21 cellular contexts compared by ENCODE assay signal in genomic region chr3:121626495-121626894, GRCh38. TPM values are rescaled to one million over a fixed set of nuclear protein-coding genes. Genes with fewer than 3 reads are reported as not detected.
A peak's percentile ranks its signal among the peaks of the same experiment; 100 is the strongest.
DNase-seq lines count a peak whose midpoint lies in the region; ATAC-seq and TF ChIP-seq lines count a peak whose summit lies in the region.
"Had no signal": no experiment of that assay in that cellular context is flagged by ENCODE, and none has a peak within 500 bp of the region (broad histone marks: within the 10 kb centered on the region; RNA-seq: fewer than 3 reads in every experiment).

No MANE protein-coding gene starts in this region.

- no peaks in the 10 kb centered on the region for H3K9me3 Mint-ChIP-seq in CD8-positive, alpha-beta T cell
- peaks cover 3% of the 10 kb centered on the region for H3K9me3 Mint-ChIP-seq in activated T-helper 17 cell treated with anti-CD3 and anti-CD28 coated beads, Interleukin-2, amount 50 U/mL, for 72 hours
- H3K9me3 Mint-ChIP-seq: CD4-positive, alpha-beta memory T cell; HFFc6 had no signal

- no peak overlapping the region for H3K27ac ChIP-seq in CD8-positive, alpha-beta T cell (ENCODE audit: low read depth, low read length)
- H3K27ac ChIP-seq in gastrocnemius medialis, result peak overlapping the region; percentile 11 to 75 (median 46)
- H3K27ac ChIP-seq: BLaER1, C4-2B, GM23248 had no signal

- no peak overlapping the region for H3K4me3 Mint-ChIP-seq in CD8-positive, alpha-beta T cell
- no peak overlapping the region for H3K4me3 Mint-ChIP-seq in activated T-helper 17 cell treated with anti-CD3 and anti-CD28 coated beads, Interleukin-2, amount 50 U/mL, for 72 hours
- H3K4me3 Mint-ChIP-seq: B cell; CD4-positive, alpha-beta memory T cell; HFFc6 had no signal

- no peak for ATAC-seq in CD8-positive, alpha-beta T cell
- ATAC-seq in activated T-helper 17 cell treated with anti-CD3 and anti-CD28 coated beads, Interleukin-2, amount 50 U/mL, for 72 hours (replicated peaks), result no peak
- ATAC-seq in gastrocnemius medialis, result no peak
- no peak for ATAC-seq in stimulated activated naive CD8-positive, alpha-beta T cell treated with anti-CD3 and anti-CD28 coated beads, Interleukin-15, Interleukin-2, amounts not matched to agents 100 U/mL and 50 U/mL, for 24 hours

- peak overlapping the region; percentile 5 for H3K27ac Mint-ChIP-seq in CD8-positive, alpha-beta T cell
- peak overlapping the region; percentile 44 for H3K27ac Mint-ChIP-seq in activated T-helper 17 cell treated with anti-CD3 and anti-CD28 coated beads, Interleukin-2, amount 50 U/mL, for 72 hours
- H3K27ac Mint-ChIP-seq: B cell, HFFc6 had no signal

- no peak for DNase-seq in CD8-positive, alpha-beta T cell
- DNase-seq in islet precursor cell, result peak; percentile 28
- no peak for DNase-seq in gastrocnemius medialis
- no peak for DNase-seq in AML-193 (lab: John Stamatoyannopoulos, UW)
- DNase-seq in stimulated activated naive CD8-positive, alpha-beta T cell treated with anti-CD3 and anti-CD28 coated beads, Interleukin-15, Interleukin-2, amounts not matched to agents 100 U/mL and 50 U/mL, for 24 hours, result no peak
- no peak for DNase-seq in OCI-M2 (lab: John Stamatoyannopoulos, UW; ENCODE audit: unreplicated experiment)
- DNase-seq: Caco-2; CD4-positive, alpha-beta memory T cell; DMS 273 treated with DMSO at 0.1 percent for 48 hours; DMS53; DMS79 treated with DMSO at 0.1 percent for 48 hours; GM23248; HFFc6 had no signal

- intact Hi-C loops in CD8-positive, alpha-beta T cell (cut with DNase I, micrococcal nuclease), result no loop called here
- intact Hi-C loops in gastrocnemius medialis (cut with DNase I; ENCODE audit: low total_unique reads), result no loop called here

- no peaks in the 10 kb centered on the region for H3K27me3 Mint-ChIP-seq in CD8-positive, alpha-beta T cell (ENCODE audit: low read depth)
- H3K27me3 Mint-ChIP-seq in activated T-helper 17 cell treated with anti-CD3 and anti-CD28 coated beads, Interleukin-2, amount 50 U/mL, for 72 hours, result no peaks in the 10 kb centered on the region

- POLR2A ChIA-PET in CD8-positive, alpha-beta T cell (lab: Charles Lee), result no interaction called here

- no peaks in the 10 kb centered on the region for H3K4me1 Mint-ChIP-seq in CD8-positive, alpha-beta T cell (ENCODE audit: low read depth)
- no peaks in the 10 kb centered on the region for H3K4me1 Mint-ChIP-seq in activated T-helper 17 cell treated with anti-CD3 and anti-CD28 coated beads, Interleukin-2, amount 50 U/mL, for 72 hours
- H3K4me1 Mint-ChIP-seq: B cell had no signal

- TF ChIP-seq POLR2A in gastrocnemius medialis (IDR thresholded peaks at IDR 0.05), result no peak

- no peaks in the 10 kb centered on the region for H3K9me3 ChIP-seq in CD8-positive, alpha-beta T cell (ENCODE audit: low read length)
- no peaks in the 10 kb centered on the region for H3K9me3 ChIP-seq in gastrocnemius medialis
- H3K9me3 ChIP-seq: BLaER1, Caco-2, HAP-1 had no signal

- no peaks in the 10 kb centered on the region for H3K36me3 ChIP-seq in CD8-positive, alpha-beta T cell (ENCODE audit: insufficient read depth, low read length)
- H3K36me3 ChIP-seq in gastrocnemius medialis, result peaks cover 0 to 27% of the 10 kb centered on the region in 2 donors
- H3K36me3 ChIP-seq: HAP-1 had no signal

- H3K36me3 Mint-ChIP-seq in CD8-positive, alpha-beta T cell, result peaks cover 28% of the 10 kb centered on the region
- H3K36me3 Mint-ChIP-seq in activated T-helper 17 cell treated with anti-CD3 and anti-CD28 coated beads, Interleukin-2, amount 50 U/mL, for 72 hours (ENCODE audit: low read depth), result peaks cover 31% of the 10 kb centered on the region

- no peaks in the 10 kb centered on the region for H3K27me3 ChIP-seq in CD8-positive, alpha-beta T cell (ENCODE audit: insufficient read depth, low read length)
- no peaks in the 10 kb centered on the region for H3K27me3 ChIP-seq in gastrocnemius medialis
- H3K27me3 ChIP-seq: BLaER1 had no signal

- no peak for TF ChIP-seq CTCF in CD8-positive, alpha-beta T cell (IDR thresholded peaks at IDR 0.05)
- no peak for TF ChIP-seq CTCF in gastrocnemius medialis (IDR thresholded peaks at IDR 0.05 in 4 of 5, conservative IDR thresholded peaks at IDR 0.05 in 1 of 5)

- no peaks in the 10 kb centered on the region for H3K4me1 ChIP-seq in CD8-positive, alpha-beta T cell (ENCODE audit: insufficient read depth, low read length)
- peaks cover 13 to 30% of the 10 kb centered on the region in 2 donors for H3K4me1 ChIP-seq in gastrocnemius medialis
- H3K4me1 ChIP-seq: BLaER1, Caco-2, HAP-1 had no signal

- in situ Hi-C loops in gastrocnemius medialis (cut with MboI; ENCODE audit: low sequenced_read_pairs in 4 of 4), result no loop called here

- no peak overlapping the region for H3K4me3 ChIP-seq in CD8-positive, alpha-beta T cell (ENCODE audit: low read depth, low read length)
- no peak overlapping the region for H3K4me3 ChIP-seq in gastrocnemius medialis
- H3K4me3 ChIP-seq: BLaER1, GM23248, HAP-1 had no signal

- CTCF ChIA-PET in CD8-positive, alpha-beta T cell (lab: Charles Lee), result interaction anchor here (1.0 kb wide), 1 partner anchor 80 kb away, joined by 6 read pairs; no protein-coding TSS in a partner anchor

RNA-seq across cellular contexts. Expression of gene FBXO40, which starts 33.3 kb away (rescaled TPM):
- not detected for total RNA-seq in CD8-positive, alpha-beta T cell
- not detected for total RNA-seq in activated T-helper 17 cell treated with anti-CD3 and anti-CD28 coated beads, Interleukin-2, amount 50 U/mL, for 72 hours
- total RNA-seq in gastrocnemius medialis, result 10 to 100 TPM in 3 of 4 donors, 1 to 10 TPM in 1; 7.2 to 40.8 (median 28.7) TPM
- total RNA-seq: A673; B cell; Caco-2; CD4-positive, alpha-beta memory T cell; Daoy; GM23248; HFFc6 had no signal

RNA-seq across cellular contexts. Expression of gene HCLS1, which starts 34.2 kb away (rescaled TPM):
- 100 to 1,000 TPM; 162 to 179 TPM for total RNA-seq in CD8-positive, alpha-beta T cell
- 100 to 1,000 TPM; 255 to 289 TPM for total RNA-seq in activated T-helper 17 cell treated with anti-CD3 and anti-CD28 coated beads, Interleukin-2, amount 50 U/mL, for 72 hours
- 10 to 100 TPM in 1 of 4 donors, 1 to 10 TPM in 3; 6.6 to 15.3 (median 7.8) TPM for total RNA-seq in gastrocnemius medialis

RNA-seq across cellular contexts. Expression of gene ARGFX, which starts 58.7 kb away (rescaled TPM):
- total RNA-seq in CD8-positive, alpha-beta T cell, result not detected
- total RNA-seq in activated T-helper 17 cell treated with anti-CD3 and anti-CD28 coated beads, Interleukin-2, amount 50 U/mL, for 72 hours, result not detected
- total RNA-seq in gastrocnemius medialis, result not detected
- total RNA-seq: A172; A673; B cell; Caco-2; CD4-positive, alpha-beta memory T cell; Daoy; GM23248; HFFc6 had no signal

Comparison
In these comparisons a context has a peak if more than half of its experiments do, and no peak if none do; other contexts are left out.
1. RNA of gene FBXO40, which starts 33.3 kb away (total RNA-seq): 7.2 to 40.8 TPM in gastrocnemius medialis; not detected in activated T-helper 17 cell treated with anti-CD3 and anti-CD28 coated beads, Interleukin-2, amount 50 U/mL, for 72 hours and not detected in CD8-positive, alpha-beta T cell; every median in the first group is over 4 times any median in the second.
2. RNA of gene HCLS1, which starts 34.2 kb away (total RNA-seq): 255 to 289 TPM in activated T-helper 17 cell treated with anti-CD3 and anti-CD28 coated beads, Interleukin-2, amount 50 U/mL, for 72 hours and 162 to 179 TPM in CD8-positive, alpha-beta T cell; 6.6 to 15.3 TPM in gastrocnemius medialis; every median in the first group is over 4 times any median in the second.